ENCODE assay signal across 8 cellular contexts in genomic region chr16:26645629-26646028, GRCh38.
A peak's percentile ranks its signal among the peaks of the same experiment; 100 is the strongest.
DNase-seq lines count a peak whose midpoint lies in the region; ATAC-seq and TF ChIP-seq lines count a peak whose summit lies in the region.

No MANE protein-coding gene starts in this region.

- no peaks in the 10 kb centered on the region for H3K9me3 ChIP-seq in hepatocyte (ENCODE audit: low read depth)

- no peak overlapping the region for H3K4me2 ChIP-seq in hepatocyte

- H3K79me2 ChIP-seq in hepatocyte: no peaks in the 10 kb centered on the region

- WGBS in hepatocyte (ENCODE audit: low lambda C conversion rate, missing lambda C conversion rate): 17% methylated on average over 9 of the region's 9 CpGs

- peak; percentile 66 for TF ChIP-seq CTCF in hepatocyte (IDR thresholded peaks at IDR 0.05; ENCODE audit: poor library complexity)

- no peaks in the 10 kb centered on the region for H3K9me2 ChIP-seq in hepatocyte (replicated peaks; ENCODE audit: insufficient read depth)

- ATAC-seq in HG03460 (IDR thresholded peaks at IDR 0.05; ENCODE audit: unreplicated experiment): no peak
- ATAC-seq in HG03159 (IDR thresholded peaks at IDR 0.05; ENCODE audit: unreplicated experiment): no peak
- ATAC-seq in GM21576 (IDR thresholded peaks at IDR 0.05; ENCODE audit: unreplicated experiment): no peak

- peak; percentile 12 for DNase-seq in Jurkat, Clone E6-1 (ENCODE audit: low read depth, low spot score)
- DNase-seq in activated CD4-positive, alpha-beta T cell treated with anti-CD3 and anti-CD28 coated beads, Interleukin-2, amount 50 U/mL, for 1 hour: peak; percentile 9
- DNase-seq in hepatocyte (ENCODE audit: low spot score): peak; percentile 68
- DNase-seq in stimulated activated CD8-positive, alpha-beta memory T cell treated with anti-CD3 and anti-CD28 coated beads, Interleukin-2, amount 100 ng/mL, for 48 hours (ENCODE audit: low read depth in 2 of 2): peak; percentile 49 to 50
- no peak for DNase-seq in GM19240 (ENCODE audit: insufficient read length, low spot score)

- no peaks in the 10 kb centered on the region for H3K27me3 ChIP-seq in hepatocyte

- no peaks in the 10 kb centered on the region for H3K4me1 ChIP-seq in hepatocyte (ENCODE audit: insufficient read depth)

- no peak overlapping the region for H2AFZ ChIP-seq in hepatocyte

- no peaks in the 10 kb centered on the region for H4K20me1 ChIP-seq in hepatocyte (ENCODE audit: insufficient read depth, poor library complexity, severe bottlenecking)

- H3K36me3 ChIP-seq in hepatocyte (replicated peaks; ENCODE audit: insufficient read depth, low read depth): no peaks in the 10 kb centered on the region

- H3K27ac ChIP-seq in hepatocyte: no peak overlapping the region

- H3K4me3 ChIP-seq in Jurkat, Clone E6-1 (ENCODE audit: low read length): no peak overlapping the region
- H3K4me3 ChIP-seq in hepatocyte: no peak overlapping the region
